In the genomic region with DNA sequence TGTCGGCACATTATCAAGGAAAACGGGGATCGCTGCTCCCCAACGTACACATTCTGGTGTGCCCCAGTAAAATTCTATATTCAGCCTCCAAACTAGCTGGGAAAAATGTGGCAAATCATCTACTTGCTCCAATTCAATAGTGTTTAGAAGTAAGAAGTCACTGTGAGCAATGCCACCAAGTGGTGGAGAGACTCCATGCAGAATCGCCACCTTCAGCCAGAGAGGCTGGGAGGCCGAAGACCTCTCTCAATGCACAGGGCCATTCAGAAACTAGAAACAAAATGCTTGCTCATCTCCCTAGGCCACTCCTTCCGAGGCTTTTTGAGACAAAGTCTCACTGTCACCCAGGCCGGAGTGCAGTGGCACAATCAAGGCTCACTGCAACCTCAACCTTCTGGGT, we compare ENCODE assay signal across 5 cellular contexts. TPM values are rescaled to one million over a fixed set of nuclear protein-coding genes. Genes with fewer than 3 reads are reported as not detected.
"Had no signal": no experiment of that assay in that cellular context is flagged by ENCODE, and none has a peak within 500 bp of the region (broad histone marks: within the 10 kb centered on the region; RNA-seq: fewer than 3 reads in every experiment).

No MANE protein-coding gene starts in this region.

RNA-seq across cellular contexts. Expression of gene LGALS9B, which starts 48.5 kb away (rescaled TPM):
- total RNA-seq: activated CD4-positive, alpha-beta memory T cell treated with anti-CD3 and anti-CD28 coated beads, Interleukin-2, amount 10 ng/mL, durations not matched to agents 7 days and 5 days; M059J; OCI-LY7; Right ventricle myocardium superior; T-helper 17 cell had no signal
